ENCODE assay signal across 27 cellular contexts in the genomic region with DNA sequence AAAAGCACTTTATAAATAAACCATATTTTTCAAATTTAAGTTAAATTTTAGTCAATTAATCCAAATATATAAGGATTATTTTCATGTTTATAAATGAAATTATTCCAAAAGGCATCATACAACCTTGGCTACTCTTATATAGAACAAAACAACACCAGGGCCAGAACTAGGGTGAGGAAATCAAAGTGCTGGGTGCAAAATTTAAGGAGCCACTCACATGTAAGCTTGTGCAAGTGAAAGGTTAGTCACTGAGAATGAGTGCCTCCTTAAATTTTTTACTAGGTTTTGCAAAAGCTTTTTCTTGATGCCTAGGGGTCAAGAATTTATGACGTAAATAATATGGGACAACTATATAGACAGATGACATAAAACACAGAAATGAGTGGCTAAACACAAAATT.
"Had no signal": no experiment of that assay in that cellular context is flagged by ENCODE, and none has a peak within 500 bp of the region (broad histone marks: within the 10 kb centered on the region; RNA-seq: fewer than 3 reads in every experiment).

No MANE protein-coding gene starts in this region.

- H3K4me1 Mint-ChIP-seq: activated naive CD4-positive, alpha-beta T cell treated with anti-CD3 and anti-CD28 coated beads, Interleukin-2, amount 10 ng/mL, durations not matched to agents 7 days and 5 days; activated naive CD8-positive, alpha-beta T cell treated with anti-CD3 and anti-CD28 coated beads, Interleukin-2, amount 10 ng/mL, durations not matched to agents 7 days and 5 days; endodermal cell; nephron had no signal

- H2AFZ ChIP-seq: hepatocyte had no signal

- H3K4me1 ChIP-seq: gastroesophageal sphincter, right lobe of liver, testis, transverse colon had no signal

- H3K9me3 Mint-ChIP-seq: activated naive CD4-positive, alpha-beta T cell treated with anti-CD3 and anti-CD28 coated beads, Interleukin-2, amount 10 ng/mL, durations not matched to agents 7 days and 5 days; activated naive CD8-positive, alpha-beta T cell treated with anti-CD3 and anti-CD28 coated beads, Interleukin-2, amount 10 ng/mL, durations not matched to agents 7 days and 5 days; activated T-helper 1 cell treated with anti-CD3 and anti-CD28 coated beads, Interleukin-12 subunit alpha, Interleukin-12 subunit beta, Interleukin-2, Interleukin-4 antibody, amounts not matched to agents 30 ng/mL and 10 ng/mL and 1 ng/mL, durations not matched to agents 14 hours and 24 hours and 36 hours; endodermal cell; nephron; T-helper 1 cell treated with Interleukin-12 subunit alpha and Interleukin-12 subunit beta and Interleukin-4 antibody, amounts not matched to agents 30 μg/mL and 1 μg/mL, for 36 hours had no signal

- DNase-seq: activated CD4-positive, alpha-beta T cell treated with anti-CD3 and anti-CD28 coated beads for 4 hours; activated CD4-positive, alpha-beta T cell treated with anti-CD3 and anti-CD28 coated beads, Interleukin-2, amount 50 U/mL, for 4 hours; activated gamma-delta T cell; activated naive CD4-positive, alpha-beta T cell treated with anti-CD3 and anti-CD28 coated beads, Interleukin-2, amount 10 ng/mL, durations not matched to agents 7 days and 5 days; activated naive CD8-positive, alpha-beta T cell treated with anti-CD3 and anti-CD28 coated beads, Interleukin-2, amount 10 ng/mL, durations not matched to agents 7 days and 5 days; activated T-cell treated with anti-CD3 and anti-CD28 coated beads for 4 hours; amygdala; central memory CD4-positive, alpha-beta T cell; endodermal cell; islet precursor cell; left ventricle myocardium superior; right lobe of liver; stimulated activated CD4-positive, alpha-beta T cell treated with anti-CD3 and anti-CD28 coated beads, Interleukin-12 subunit alpha, Interleukin-12 subunit beta, amount 100 ng/mL, for 4 hours; stimulated activated CD4-positive, alpha-beta T cell treated with anti-CD3 and anti-CD28 coated beads, Interleukin-4, amount 100 ng/mL, for 1 hour; stimulated activated naive CD8-positive, alpha-beta T cell treated with anti-CD3 and anti-CD28 coated beads, Interleukin-15, Interleukin-2, amounts not matched to agents 100 U/mL and 50 U/mL, for 24 hours; T-helper 9 cell; testis; transverse colon had no signal

- H3K27ac ChIP-seq: gastroesophageal sphincter, hepatocyte, right lobe of liver, skin epidermis, testis, transverse colon, VCaP had no signal

- H3K9me3 ChIP-seq: gastroesophageal sphincter, right lobe of liver, testis, transverse colon had no signal

- H3K27me3 Mint-ChIP-seq: activated naive CD4-positive, alpha-beta T cell treated with anti-CD3 and anti-CD28 coated beads, Interleukin-2, amount 10 ng/mL, durations not matched to agents 7 days and 5 days; activated naive CD8-positive, alpha-beta T cell treated with anti-CD3 and anti-CD28 coated beads, Interleukin-2, amount 10 ng/mL, durations not matched to agents 7 days and 5 days; dendritic cell treated with granulocyte-macrophage colony-stimulating factor and Interleukin-4, amounts not matched to agents 40 ng/mL and 50 ng/mL, for 4 days had no signal

- H3K27me3 ChIP-seq: gastroesophageal sphincter, hepatocyte, right lobe of liver, testis, transverse colon had no signal

- ATAC-seq: esophagus mucosa; gastroesophageal sphincter; left ventricle myocardium superior; stimulated activated naive CD8-positive, alpha-beta T cell treated with anti-CD3 and anti-CD28 coated beads, Interleukin-15, Interleukin-2, amounts not matched to agents 100 U/mL and 50 U/mL, for 24 hours had no signal

- H3K4me2 ChIP-seq: hepatocyte had no signal

- H3K4me3 ChIP-seq: gastroesophageal sphincter, hepatocyte, right lobe of liver, skin epidermis, testis, transverse colon had no signal

- H3K4me3 Mint-ChIP-seq: activated naive CD4-positive, alpha-beta T cell treated with anti-CD3 and anti-CD28 coated beads, Interleukin-2, amount 10 ng/mL, durations not matched to agents 7 days and 5 days; activated naive CD8-positive, alpha-beta T cell treated with anti-CD3 and anti-CD28 coated beads, Interleukin-2, amount 10 ng/mL, durations not matched to agents 7 days and 5 days; activated T-helper 1 cell treated with anti-CD3 and anti-CD28 coated beads, Interleukin-12 subunit alpha, Interleukin-12 subunit beta, Interleukin-2, Interleukin-4 antibody, amounts not matched to agents 30 ng/mL and 10 ng/mL and 1 ng/mL, durations not matched to agents 14 hours and 24 hours and 36 hours; dendritic cell treated with granulocyte-macrophage colony-stimulating factor and Interleukin-4, amounts not matched to agents 40 ng/mL and 50 ng/mL, for 4 days; endodermal cell; nephron; T-helper 1 cell treated with Interleukin-12 subunit alpha and Interleukin-12 subunit beta and Interleukin-4 antibody, amounts not matched to agents 30 μg/mL and 1 μg/mL, for 36 hours had no signal

- H3K27ac Mint-ChIP-seq: activated naive CD4-positive, alpha-beta T cell treated with anti-CD3 and anti-CD28 coated beads, Interleukin-2, amount 10 ng/mL, durations not matched to agents 7 days and 5 days; activated naive CD8-positive, alpha-beta T cell treated with anti-CD3 and anti-CD28 coated beads, Interleukin-2, amount 10 ng/mL, durations not matched to agents 7 days and 5 days; activated T-helper 1 cell treated with anti-CD3 and anti-CD28 coated beads, Interleukin-12 subunit alpha, Interleukin-12 subunit beta, Interleukin-2, Interleukin-4 antibody, amounts not matched to agents 30 ng/mL and 10 ng/mL and 1 ng/mL, durations not matched to agents 14 hours and 24 hours and 36 hours; dendritic cell treated with granulocyte-macrophage colony-stimulating factor and Interleukin-4, amounts not matched to agents 40 ng/mL and 50 ng/mL, for 4 days; endodermal cell; nephron; T-helper 1 cell treated with Interleukin-12 subunit alpha and Interleukin-12 subunit beta and Interleukin-4 antibody, amounts not matched to agents 30 μg/mL and 1 μg/mL, for 36 hours had no signal
